10 cellular contexts compared by ENCODE assay signal in genomic region chr5:128109766-128110165, GRCh38.
"Had no signal": no experiment of that assay in that cellular context is flagged by ENCODE, and none has a peak within 500 bp of the region (broad histone marks: within the 10 kb centered on the region; RNA-seq: fewer than 3 reads in every experiment).

No MANE protein-coding gene starts in this region.

- H3K4me3 ChIP-seq: GM23248, HAP-1, K562 had no signal

- FAIRE-seq: HTR-8/SVneo, K562 had no signal

- ATAC-seq: HCT116, K562 had no signal

- DNase-seq: GM23248, GOT3, H7, HFFc6, IMR-90, KG1 had no signal
